ENCODE assay signal across 18 cellular contexts in genomic region chr10:99593312-99593711, GRCh38.
"Had no signal": no experiment of that assay in that cellular context is flagged by ENCODE, and none has a peak within 500 bp of the region (broad histone marks: within the 10 kb centered on the region; RNA-seq: fewer than 3 reads in every experiment).

No MANE protein-coding gene starts in this region.

- H3K4me1 ChIP-seq: prostate gland, sigmoid colon, suprapubic skin, upper lobe of left lung had no signal

- H3K27me3 ChIP-seq: brain microvascular endothelial cell, sigmoid colon, suprapubic skin, upper lobe of left lung had no signal

- H3K9me3 ChIP-seq: prostate gland, sigmoid colon, suprapubic skin, upper lobe of left lung had no signal

- DNase-seq: activated CD4-positive, alpha-beta T cell treated with anti-CD3 and anti-CD28 coated beads, Interleukin-2, amount 10 ng/mL, durations not matched to agents 7 days and 5 days; activated effector memory CD4-positive, alpha-beta T cell treated with Interleukin-2 at 50 U/mL for 16 hours; amygdala; brain microvascular endothelial cell; cerebellar nuclear complex; natural killer cell; nucleus accumbens; sigmoid colon; stimulated activated CD4-positive, alpha-beta T cell treated with anti-CD3 and anti-CD28 coated beads, Interleukin-4, amount 100 ng/mL, for 1 hour; stimulated activated CD8-positive, alpha-beta memory T cell treated with anti-CD3 and anti-CD28 coated beads, Interleukin-4, amount 100 ng/mL, for 48 hours; stimulated activated naive CD8-positive, alpha-beta T cell treated with anti-CD3 and anti-CD28 coated beads, Interleukin-15, Interleukin-2, amounts not matched to agents 100 U/mL and 50 U/mL, for 24 hours; T-helper 17 cell; upper lobe of left lung had no signal

- H3K9me3 Mint-ChIP-seq: activated CD4-positive, alpha-beta T cell treated with anti-CD3 and anti-CD28 coated beads, Interleukin-2, amount 10 ng/mL, durations not matched to agents 7 days and 5 days; activated naive CD4-positive, alpha-beta T cell treated with anti-CD3 and anti-CD28 coated beads, Interleukin-2, amount 50 U/mL, for 72 hours; endodermal cell; natural killer cell; WTC11 had no signal

- H3K4me3 ChIP-seq: prostate gland, sigmoid colon, suprapubic skin, upper lobe of left lung had no signal

- H3K4me1 Mint-ChIP-seq: activated CD4-positive, alpha-beta T cell treated with anti-CD3 and anti-CD28 coated beads, Interleukin-2, amount 10 ng/mL, durations not matched to agents 7 days and 5 days; natural killer cell had no signal

- H3K36me3 Mint-ChIP-seq: activated naive CD4-positive, alpha-beta T cell treated with anti-CD3 and anti-CD28 coated beads, Interleukin-2, amount 50 U/mL, for 72 hours; natural killer cell; WTC11 had no signal

- ATAC-seq: activated naive CD4-positive, alpha-beta T cell treated with anti-CD3 and anti-CD28 coated beads, Interleukin-2, amount 50 U/mL, for 72 hours; natural killer cell; stimulated activated naive CD8-positive, alpha-beta T cell treated with anti-CD3 and anti-CD28 coated beads, Interleukin-15, Interleukin-2, amounts not matched to agents 100 U/mL and 50 U/mL, for 24 hours; T-helper 17 cell; WTC11 had no signal

- H3K27ac ChIP-seq: brain microvascular endothelial cell, prostate gland, sigmoid colon, suprapubic skin, upper lobe of left lung had no signal

- H3K36me3 ChIP-seq: brain microvascular endothelial cell, prostate gland, sigmoid colon, suprapubic skin, upper lobe of left lung had no signal

- H3K4me3 Mint-ChIP-seq: activated CD4-positive, alpha-beta T cell treated with anti-CD3 and anti-CD28 coated beads, Interleukin-2, amount 10 ng/mL, durations not matched to agents 7 days and 5 days; endodermal cell; natural killer cell; T-helper 17 cell; WTC11 had no signal

- H3K27ac Mint-ChIP-seq: activated CD4-positive, alpha-beta T cell treated with anti-CD3 and anti-CD28 coated beads, Interleukin-2, amount 10 ng/mL, durations not matched to agents 7 days and 5 days; activated naive CD4-positive, alpha-beta T cell treated with anti-CD3 and anti-CD28 coated beads, Interleukin-2, amount 50 U/mL, for 72 hours; endodermal cell; natural killer cell; T-helper 17 cell; WTC11 had no signal
